Comparison of ENCODE assay signal across 1 cellular context in the genomic region with DNA sequence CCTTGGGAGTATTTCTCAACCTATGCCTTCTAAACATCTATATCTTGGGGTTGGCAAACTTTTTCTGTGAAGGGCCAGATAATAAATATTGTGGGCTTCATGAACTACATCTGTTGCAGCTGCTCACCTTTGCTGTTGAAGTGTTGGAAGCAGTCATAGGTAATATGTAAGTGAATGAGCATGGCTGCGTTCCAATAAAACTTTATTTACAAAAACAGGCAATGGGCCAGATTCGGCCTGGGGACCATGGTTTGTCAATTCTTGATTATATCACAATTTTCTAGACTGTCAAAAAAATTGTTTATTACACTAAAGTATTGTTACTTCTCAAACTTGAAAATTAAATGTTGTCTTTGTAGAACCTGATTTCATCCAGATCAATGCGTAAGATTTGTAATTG.
TF ChIP-seq lines count a peak whose summit lies in the region.

No MANE protein-coding gene starts in this region.

TF ChIP-seq in GM12878, 131 proteins besides CTCF, POLR2A, EP300 and RAD21:
- TF ChIP-seq, protein P1, sequence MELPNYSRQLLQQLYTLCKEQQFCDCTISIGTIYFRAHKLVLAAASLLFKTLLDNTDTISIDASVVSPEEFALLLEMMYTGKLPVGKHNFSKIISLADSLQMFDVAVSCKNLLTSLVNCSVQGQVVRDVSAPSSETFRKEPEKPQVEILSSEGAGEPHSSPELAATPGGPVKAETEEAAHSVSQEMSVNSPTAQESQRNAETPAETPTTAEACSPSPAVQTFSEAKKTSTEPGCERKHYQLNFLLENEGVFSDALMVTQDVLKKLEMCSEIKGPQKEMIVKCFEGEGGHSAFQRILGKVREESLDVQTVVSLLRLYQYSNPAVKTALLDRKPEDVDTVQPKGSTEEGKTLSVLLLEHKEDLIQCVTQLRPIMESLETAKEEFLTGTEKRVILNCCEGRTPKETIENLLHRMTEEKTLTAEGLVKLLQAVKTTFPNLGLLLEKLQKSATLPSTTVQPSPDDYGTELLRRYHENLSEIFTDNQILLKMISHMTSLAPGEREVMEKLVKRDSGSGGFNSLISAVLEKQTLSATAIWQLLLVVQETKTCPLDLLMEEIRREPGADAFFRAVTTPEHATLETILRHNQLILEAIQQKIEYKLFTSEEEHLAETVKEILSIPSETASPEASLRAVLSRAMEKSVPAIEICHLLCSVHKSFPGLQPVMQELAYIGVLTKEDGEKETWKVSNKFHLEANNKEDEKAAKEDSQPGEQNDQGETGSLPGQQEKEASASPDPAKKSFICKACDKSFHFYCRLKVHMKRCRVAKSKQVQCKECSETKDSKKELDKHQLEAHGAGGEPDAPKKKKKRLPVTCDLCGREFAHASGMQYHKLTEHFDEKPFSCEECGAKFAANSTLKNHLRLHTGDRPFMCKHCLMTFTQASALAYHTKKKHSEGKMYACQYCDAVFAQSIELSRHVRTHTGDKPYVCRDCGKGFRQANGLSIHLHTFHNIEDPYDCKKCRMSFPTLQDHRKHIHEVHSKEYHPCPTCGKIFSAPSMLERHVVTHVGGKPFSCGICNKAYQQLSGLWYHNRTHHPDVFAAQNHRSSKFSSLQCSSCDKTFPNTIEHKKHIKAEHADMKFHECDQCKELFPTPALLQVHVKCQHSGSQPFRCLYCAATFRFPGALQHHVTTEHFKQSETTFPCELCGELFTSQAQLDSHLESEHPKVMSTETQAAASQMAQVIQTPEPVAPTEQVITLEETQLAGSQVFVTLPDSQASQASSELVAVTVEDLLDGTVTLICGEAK (IDR thresholded peaks at IDR 0.05; ENCODE audit: borderline replicate concordance) = peak; percentile 50; the same call in 1 of the 2 replicates
- no peak for TF ChIP-seq ZNF24 (IDR thresholded peaks at IDR 0.05)
